In genomic region chr7:123242467-123243097, GRCh38 we compare ENCODE assay signal across 2 cellular contexts.
TF ChIP-seq lines count a peak whose summit lies in the region.

No MANE protein-coding gene starts in this region.

TF ChIP-seq in HCT116, 20 proteins besides CTCF, POLR2A, EP300 and RAD21:
- TF ChIP-seq JUND (IDR thresholded peaks at IDR 0.05) (no peak), ZFX (IDR thresholded peaks at IDR 0.05) (no peak), ZNF274 (IDR thresholded peaks at IDR 0.05; ENCODE audit: low read depth, low read length) (no peak), TCF7L2 (IDR thresholded peaks at IDR 0.05; ENCODE audit: borderline replicate concordance, extremely low read depth, insufficient read depth, insufficient read length) (no peak), SP1 (IDR thresholded peaks at IDR 0.05; ENCODE audit: low read depth) (no peak)

TF ChIP-seq in SK-N-SH, 30 proteins besides CTCF, POLR2A, EP300 and RAD21:
- TF ChIP-seq REST (IDR thresholded peaks at IDR 0.05; ENCODE audit: low read depth, low read length) (no peak), MEF2A (IDR thresholded peaks at IDR 0.05; ENCODE audit: borderline replicate concordance, low read depth) (no peak), GABPA (IDR thresholded peaks at IDR 0.05; ENCODE audit: low read depth) (no peak), CHD2 (IDR thresholded peaks at IDR 0.05; ENCODE audit: low read length, partially characterized antibody) (no peak), TAF1 (IDR thresholded peaks at IDR 0.05; ENCODE audit: borderline replicate concordance, low read depth, low read length) (no peak), RFX5 (IDR thresholded peaks at IDR 0.05; ENCODE audit: low read length) (no peak), FOSL2 (IDR thresholded peaks at IDR 0.05; ENCODE audit: borderline replicate concordance, low read depth) (no peak), GATA2 (CRISPR knock-in tag; IDR thresholded peaks at IDR 0.05) (peak; percentile 75), USF1 (IDR thresholded peaks at IDR 0.05; ENCODE audit: borderline replicate concordance, low read depth) (no peak), ZBTB33 (IDR thresholded peaks at IDR 0.05; ENCODE audit: borderline replicate concordance, low read depth) (no peak), EZH2phosphoT487 (IDR thresholded peaks at IDR 0.05; ENCODE audit: borderline replicate concordance, low read depth) (no peak), FOXM1 (IDR thresholded peaks at IDR 0.05; ENCODE audit: low read depth) (no peak), MAX (IDR thresholded peaks at IDR 0.05; ENCODE audit: low read depth) (no peak), PBX3 (IDR thresholded peaks at IDR 0.05) (no peak), JUND (IDR thresholded peaks at IDR 0.05) (no peak), TCF12 (IDR thresholded peaks at IDR 0.05) (peak; percentile 19; the same call in 1 of the 2 replicates), ELF1 (IDR thresholded peaks at IDR 0.05) (no peak), SMC3 (IDR thresholded peaks at IDR 0.05; ENCODE audit: low read depth, low read length) (no peak), NFIC (IDR thresholded peaks at IDR 0.05; ENCODE audit: borderline replicate concordance) (no peak), FOXJ3 (CRISPR knock-in tag; IDR thresholded peaks at IDR 0.05) (peak; percentile 32; the same call in 1 of the 2 replicates), SIN3A (IDR thresholded peaks at IDR 0.05; ENCODE audit: borderline replicate concordance, low read depth, low read length) (no peak), NRF1 (IDR thresholded peaks at IDR 0.05; ENCODE audit: low read depth, low read length) (no peak), POLR2AphosphoS5 (IDR thresholded peaks at IDR 0.05; ENCODE audit: low read depth, low read length) (no peak), YY1 (IDR thresholded peaks at IDR 0.05; ENCODE audit: low read depth) (no peak), MXI1 (IDR thresholded peaks at IDR 0.05; ENCODE audit: low read depth, low read length) (no peak), IRF3 (IDR thresholded peaks at IDR 0.05; ENCODE audit: low read depth, low read length) (no peak), RXRA (IDR thresholded peaks at IDR 0.05; ENCODE audit: borderline replicate concordance, low read depth) (no peak)
TF ChIP-seq in SK-N-SH: peak in this region for 3.
